Comparison of ENCODE assay signal across 2 cellular contexts in the genomic region with DNA sequence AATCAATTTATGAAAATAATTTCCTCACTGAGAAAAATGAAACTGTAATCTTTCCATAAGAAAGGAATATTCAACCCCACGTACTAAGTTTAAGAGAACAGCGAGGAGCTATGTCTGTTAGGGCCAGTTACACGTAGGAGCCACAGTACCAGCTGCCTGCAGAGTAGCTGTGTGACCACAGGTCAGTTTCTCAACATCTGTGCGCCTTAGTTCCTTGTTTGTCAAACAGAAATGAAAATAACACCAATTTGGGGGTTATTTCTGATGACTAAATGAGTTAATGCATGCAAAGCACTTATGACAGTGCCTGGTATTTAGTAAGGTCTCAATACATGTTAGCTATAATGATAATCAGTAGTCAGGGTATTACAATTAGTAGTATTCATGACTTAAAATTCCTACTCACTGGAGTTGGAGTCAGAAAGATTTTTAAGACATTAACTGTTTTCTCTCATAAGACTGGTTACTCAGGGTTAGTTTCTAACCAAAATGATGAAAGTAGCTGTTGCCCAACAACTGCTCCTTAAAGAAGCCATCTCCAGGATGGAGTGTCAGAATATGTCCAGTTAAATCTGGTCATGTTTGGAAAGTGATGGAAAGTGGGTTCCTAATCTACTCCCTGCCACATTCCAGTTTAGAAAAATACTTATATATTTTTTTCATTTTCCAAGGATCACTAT.
TF ChIP-seq lines count a peak whose summit lies in the region.

No MANE protein-coding gene starts in this region.

TF ChIP-seq in HepG2, 621 proteins besides CTCF, POLR2A, EP300 and RAD21 (continued from another document):
- no peak for TF ChIP-seq ZNF788 (CRISPR knock-in tag; IDR thresholded peaks at IDR 0.05; ENCODE audit: borderline replicate concordance)
- no peak for TF ChIP-seq ZNF589 (CRISPR knock-in tag; conservative IDR thresholded peaks at IDR 0.05)
- no peak for TF ChIP-seq AFF4 (CRISPR knock-in tag; IDR thresholded peaks at IDR 0.05)

TF ChIP-seq in GM23338, 12 proteins besides CTCF, POLR2A, EP300 and RAD21 (continued from another document):
- TF ChIP-seq, protein P1, sequence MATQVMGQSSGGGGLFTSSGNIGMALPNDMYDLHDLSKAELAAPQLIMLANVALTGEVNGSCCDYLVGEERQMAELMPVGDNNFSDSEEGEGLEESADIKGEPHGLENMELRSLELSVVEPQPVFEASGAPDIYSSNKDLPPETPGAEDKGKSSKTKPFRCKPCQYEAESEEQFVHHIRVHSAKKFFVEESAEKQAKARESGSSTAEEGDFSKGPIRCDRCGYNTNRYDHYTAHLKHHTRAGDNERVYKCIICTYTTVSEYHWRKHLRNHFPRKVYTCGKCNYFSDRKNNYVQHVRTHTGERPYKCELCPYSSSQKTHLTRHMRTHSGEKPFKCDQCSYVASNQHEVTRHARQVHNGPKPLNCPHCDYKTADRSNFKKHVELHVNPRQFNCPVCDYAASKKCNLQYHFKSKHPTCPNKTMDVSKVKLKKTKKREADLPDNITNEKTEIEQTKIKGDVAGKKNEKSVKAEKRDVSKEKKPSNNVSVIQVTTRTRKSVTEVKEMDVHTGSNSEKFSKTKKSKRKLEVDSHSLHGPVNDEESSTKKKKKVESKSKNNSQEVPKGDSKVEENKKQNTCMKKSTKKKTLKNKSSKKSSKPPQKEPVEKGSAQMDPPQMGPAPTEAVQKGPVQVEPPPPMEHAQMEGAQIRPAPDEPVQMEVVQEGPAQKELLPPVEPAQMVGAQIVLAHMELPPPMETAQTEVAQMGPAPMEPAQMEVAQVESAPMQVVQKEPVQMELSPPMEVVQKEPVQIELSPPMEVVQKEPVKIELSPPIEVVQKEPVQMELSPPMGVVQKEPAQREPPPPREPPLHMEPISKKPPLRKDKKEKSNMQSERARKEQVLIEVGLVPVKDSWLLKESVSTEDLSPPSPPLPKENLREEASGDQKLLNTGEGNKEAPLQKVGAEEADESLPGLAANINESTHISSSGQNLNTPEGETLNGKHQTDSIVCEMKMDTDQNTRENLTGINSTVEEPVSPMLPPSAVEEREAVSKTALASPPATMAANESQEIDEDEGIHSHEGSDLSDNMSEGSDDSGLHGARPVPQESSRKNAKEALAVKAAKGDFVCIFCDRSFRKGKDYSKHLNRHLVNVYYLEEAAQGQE (IDR thresholded peaks at IDR 0.05; ENCODE audit: unreplicated experiment), result no peak
- TF ChIP-seq, protein P2, sequence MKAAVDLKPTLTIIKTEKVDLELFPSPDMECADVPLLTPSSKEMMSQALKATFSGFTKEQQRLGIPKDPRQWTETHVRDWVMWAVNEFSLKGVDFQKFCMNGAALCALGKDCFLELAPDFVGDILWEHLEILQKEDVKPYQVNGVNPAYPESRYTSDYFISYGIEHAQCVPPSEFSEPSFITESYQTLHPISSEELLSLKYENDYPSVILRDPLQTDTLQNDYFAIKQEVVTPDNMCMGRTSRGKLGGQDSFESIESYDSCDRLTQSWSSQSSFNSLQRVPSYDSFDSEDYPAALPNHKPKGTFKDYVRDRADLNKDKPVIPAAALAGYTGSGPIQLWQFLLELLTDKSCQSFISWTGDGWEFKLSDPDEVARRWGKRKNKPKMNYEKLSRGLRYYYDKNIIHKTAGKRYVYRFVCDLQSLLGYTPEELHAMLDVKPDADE (IDR thresholded peaks at IDR 0.05), result no peak
- TF ChIP-seq JUNB (IDR thresholded peaks at IDR 0.05; ENCODE audit: unreplicated experiment) (no peak), NANOG (IDR thresholded peaks at IDR 0.05; ENCODE audit: borderline replicate concordance) (no peak), EZH2 (IDR thresholded peaks at IDR 0.05; ENCODE audit: low read depth, unreplicated experiment) (no peak), ZNF462 (CRISPR knock-in tag; IDR thresholded peaks at IDR 0.05) (no peak), EZH2phosphoT487 (IDR thresholded peaks at IDR 0.05; ENCODE audit: unreplicated experiment) (no peak), POLR2AphosphoS5 (IDR thresholded peaks at IDR 0.05; ENCODE audit: low read depth) (no peak), ZNF331 (CRISPR knock-in tag; IDR thresholded peaks at IDR 0.05; ENCODE audit: low read depth) (no peak), CREB1 (CRISPR knock-in tag; IDR thresholded peaks at IDR 0.05; ENCODE audit: low read depth) (no peak)
